ENCODE assay signal across 11 cellular contexts in the genomic region with DNA sequence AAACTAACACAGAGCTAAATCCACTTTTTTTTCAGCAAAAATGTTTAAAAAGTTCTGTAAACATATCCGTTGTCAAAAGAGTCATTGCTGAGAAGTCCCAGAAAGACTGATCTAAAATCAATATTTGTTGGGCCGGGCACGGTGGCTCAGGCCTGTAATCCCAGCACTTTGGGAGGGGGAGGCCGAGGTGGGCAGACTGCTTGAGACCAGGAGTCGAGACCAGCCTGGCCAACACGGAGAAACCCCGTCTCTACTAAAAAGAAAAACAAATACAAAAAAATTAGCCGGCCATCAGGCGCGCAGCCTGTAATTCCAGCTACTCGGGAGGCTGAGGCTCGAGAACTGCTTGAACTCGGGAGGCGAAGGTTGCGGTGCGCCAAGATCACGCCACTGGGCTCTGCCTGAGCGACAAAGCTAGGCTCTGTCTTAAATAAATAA. TPM values are rescaled to one million over a fixed set of nuclear protein-coding genes. Genes with fewer than 3 reads are reported as not detected.
DNase-seq lines count a peak whose midpoint lies in the region; ATAC-seq, FAIRE-seq and TF ChIP-seq lines count a peak whose summit lies in the region.
"Had no signal": no experiment of that assay in that cellular context is flagged by ENCODE, and none has a peak within 500 bp of the region (broad histone marks: within the 10 kb centered on the region; RNA-seq: fewer than 3 reads in every experiment).

No MANE protein-coding gene starts in this region.

- BruUV-seq in PC-9 (replicated peaks; lab: Mats Ljungman, UMichigan): no TSS peak

- peak overlapping the region; percentile 100 for H3K4me2 ChIP-seq in PC-9

- H3K36me3 ChIP-seq in PC-9 (ENCODE audit: low read depth) (peaks cover 39% of the 10 kb centered on the region), small intestine (ENCODE audit: control insufficient read depth in 2 of 2, insufficient read depth in 2 of 2, low read length in 2 of 2) (peaks cover 0 to 2% of the 10 kb centered on the region in 2 donors)
- H3K36me3 ChIP-seq: thoracic aorta had no signal

- H2AFZ ChIP-seq in PC-9: no peak overlapping the region

- H3K4me3 ChIP-seq in PC-9: peak overlapping the region; percentile 90
- peak overlapping the region; percentile 91 for H3K4me3 ChIP-seq in epithelial cell of proximal tubule (ENCODE audit: low read depth, low read length)
- H3K4me3 ChIP-seq in small intestine (ENCODE audit: low read depth in 1 of 2, low read length in 2 of 2): peak overlapping the region in 1 of 2 donors; percentile 63

- POLR2A ChIA-PET in PC-9 (lab: Charles Lee; ENCODE audit: unreplicated experiment): no interaction called here

- peaks cover 42% of the 10 kb centered on the region for H3K4me1 ChIP-seq in PC-9 (replicated peaks; ENCODE audit: insufficient read depth)
- H3K4me1 ChIP-seq in small intestine (ENCODE audit: control insufficient read depth in 2 of 2, insufficient read depth in 1 of 2, low read depth in 1 of 2, low read length in 1 of 2): peaks cover 0 to 7% of the 10 kb centered on the region in 2 donors

- DNase-seq in Right ventricle myocardium inferior (ENCODE audit: missing footprints): peak; percentile 64
- DNase-seq in left ventricle myocardium superior: no peak
- peak in 1 of 2 experiments; percentile 36 for DNase-seq in PC-9
- no peak for DNase-seq in epithelial cell of proximal tubule (ENCODE audit: low read depth)
- peak; percentile 27 for DNase-seq in small intestine
- DNase-seq in activated effector memory CD4-positive, alpha-beta T cell treated with anti-CD3 and anti-CD28 coated beads, Interleukin-2, amount 50 U/mL, for 16 hours: no peak
- no peak for DNase-seq in D341Med (ENCODE audit: low spot score)
- DNase-seq: activated gamma-delta T cell treated with Interleukin-2 at 50 U/mL for 16 hours, DMS 273 treated with DMSO at 0.1 percent for 48 hours had no signal

- peaks cover 7% of the 10 kb centered on the region for H3F3A ChIP-seq in PC-9 (ENCODE audit: insufficient read depth, low read depth)

- H3K79me2 ChIP-seq in PC-9 (ENCODE audit: low read depth): peaks cover 63% of the 10 kb centered on the region

- H3K27ac ChIP-seq in PC-9 (no peak overlapping the region), small intestine (ENCODE audit: low read depth in 1 of 2, low read length in 1 of 2) (no peak overlapping the region)

- no peak for FAIRE-seq in small intestine (lab: Jason Lieb, UNC)

- TF ChIP-seq CTCF in PC-9 (conservative IDR thresholded peaks at IDR 0.05) (no peak), epithelial cell of proximal tubule (conservative IDR thresholded peaks at IDR 0.05; ENCODE audit: low read depth, low read length) (no peak)

- ATAC-seq in Right ventricle myocardium inferior: no peak
- no peak for ATAC-seq in left ventricle myocardium superior
- ATAC-seq in HG03025 (IDR thresholded peaks at IDR 0.05; ENCODE audit: low FRiP score, unreplicated experiment): no peak

- H3K27me3 ChIP-seq in PC-9 (ENCODE audit: insufficient read depth, low read depth) (no peaks in the 10 kb centered on the region), small intestine (ENCODE audit: control insufficient read depth in 2 of 2, insufficient read depth in 2 of 2, low read length in 2 of 2) (no peaks in the 10 kb centered on the region)

- H3K9me2 ChIP-seq in PC-9 (ENCODE audit: insufficient read depth): peaks cover 4% of the 10 kb centered on the region; the same call in 1 of the 2 replicates

- 54 to 76% (median 72%) methylated on average over 18 of the region's 18 CpGs for WGBS in small intestine, 3 donors

- peaks cover 20% of the 10 kb centered on the region for H4K20me1 ChIP-seq in PC-9 (ENCODE audit: insufficient read depth)

- CTCF ChIA-PET in PC-9 (lab: Charles Lee): interaction anchor here (0.5 kb wide), 1 partner anchor 13 kb away, joined by 3 read pairs; no protein-coding TSS in a partner anchor

- intact Hi-C loops in Right ventricle myocardium inferior (cut with DNase I): no loop called here
- intact Hi-C loops in left ventricle myocardium superior (cut with micrococcal nuclease): no loop called here
- intact Hi-C loops in PC-9 (cut with micrococcal nuclease; ENCODE audit: unreplicated experiment): no loop called here

- H3K9me3 ChIP-seq in PC-9 (ENCODE audit: insufficient read depth, low read depth) (no peaks in the 10 kb centered on the region), small intestine (ENCODE audit: control insufficient read depth, low read depth) (no peaks in the 10 kb centered on the region)
- H3K9me3 ChIP-seq: thoracic aorta had no signal

RNA-seq across cellular contexts. Expression of gene OLA1, which starts 1.4 kb away (rescaled TPM):
- total RNA-seq in Right ventricle myocardium inferior: 75.5 TPM
- 69.2 TPM for total RNA-seq in left ventricle myocardium superior
- total RNA-seq in PC-9 (2021): 172 and 263 TPM in 2 replicates
- total RNA-seq in epithelial cell of proximal tubule: 104 and 171 TPM in 2 replicates
- polyA plus RNA-seq in small intestine: 10 to 100 TPM; 60.3 to 93.9 (median 90.1) TPM

Comparison
In these comparisons a context has a peak if more than half of its experiments do, and no peak if none do; other contexts are left out.
1. DNase-seq: peak in Right ventricle myocardium inferior (single experiment) and small intestine (single experiment); none in left ventricle myocardium superior (single experiment), epithelial cell of proximal tubule (single experiment), activated effector memory CD4-positive, alpha-beta T cell treated with anti-CD3 and anti-CD28 coated beads, Interleukin-2, amount 50 U/mL, for 16 hours (single experiment) and D341Med (single experiment).